Comparison of ENCODE assay signal across 18 cellular contexts in the genomic region with DNA sequence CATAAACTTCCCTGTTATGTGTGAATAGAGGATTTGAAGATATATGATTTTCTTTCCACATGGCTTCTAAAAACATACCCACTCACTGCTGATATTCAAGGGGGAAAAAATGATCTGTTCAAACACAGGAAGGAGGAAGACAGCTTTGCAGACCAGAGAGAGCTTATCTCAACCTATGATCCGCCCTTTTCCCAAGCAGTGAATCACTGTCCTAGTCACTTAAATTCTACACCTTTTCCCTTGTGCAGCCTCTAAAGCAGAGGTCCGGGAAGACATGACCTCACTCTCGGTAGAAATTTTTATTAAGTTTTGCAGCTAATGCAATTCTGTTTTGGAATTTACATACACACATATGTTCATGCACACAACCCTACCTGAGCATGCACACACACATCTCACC.
DNase-seq lines count a peak whose midpoint lies in the region; ATAC-seq and TF ChIP-seq lines count a peak whose summit lies in the region.
"Had no signal": no experiment of that assay in that cellular context is flagged by ENCODE, and none has a peak within 500 bp of the region (broad histone marks: within the 10 kb centered on the region; RNA-seq: fewer than 3 reads in every experiment).

No MANE protein-coding gene starts in this region.

- no peaks in the 10 kb centered on the region for H3K9me3 ChIP-seq in WERI-Rb-1 (ENCODE audit: severe bottlenecking)
- H3K9me3 ChIP-seq: HAP-1 had no signal

- H3K27ac ChIP-seq in WERI-Rb-1, result peak overlapping the region; percentile 89

- DNase-seq in Daoy (ENCODE audit: low read depth) (peak; percentile 21), WERI-Rb-1 (no peak), kidney tubule cell (ENCODE audit: low spot score) (peak; percentile 48), NCI-H2081 (lab: John Stamatoyannopoulos, UW) (no peak)
- DNase-seq: C1 segment of cervical spinal cord; Calu3; CD4-positive, alpha-beta memory T cell; COR-L47; DMS153; DND-41; EL; GDM1; GOT3; HFFc6 had no signal

- peaks cover 6% of the 10 kb centered on the region for H3K36me3 ChIP-seq in WERI-Rb-1
- H3K36me3 ChIP-seq: HAP-1 had no signal

- no peak for ATAC-seq in GM18502 (IDR thresholded peaks at IDR 0.05; ENCODE audit: poor library complexity, unreplicated experiment)
- no peak for ATAC-seq in GM18858 (IDR thresholded peaks at IDR 0.05; ENCODE audit: unreplicated experiment)
- ATAC-seq: GM12878 had no signal

- no peak overlapping the region for H3K4me3 ChIP-seq in WERI-Rb-1 (ENCODE audit: low read depth, low read length)
- H3K4me3 ChIP-seq: GM12878, HAP-1 had no signal

- H3K27me3 ChIP-seq in WERI-Rb-1 (ENCODE audit: insufficient read depth, low read depth, severe bottlenecking), result no peaks in the 10 kb centered on the region

- TF ChIP-seq CTCF in WERI-Rb-1 (IDR thresholded peaks at IDR 0.05; ENCODE audit: low read depth, low read length), result no peak

Comparison
In these comparisons a context has a peak if more than half of its experiments do, and no peak if none do; other contexts are left out.
1. DNase-seq: peak in Daoy (single experiment) and kidney tubule cell (single experiment); none in WERI-Rb-1 (single experiment) and NCI-H2081 (0 of 2).